In the genomic region with DNA sequence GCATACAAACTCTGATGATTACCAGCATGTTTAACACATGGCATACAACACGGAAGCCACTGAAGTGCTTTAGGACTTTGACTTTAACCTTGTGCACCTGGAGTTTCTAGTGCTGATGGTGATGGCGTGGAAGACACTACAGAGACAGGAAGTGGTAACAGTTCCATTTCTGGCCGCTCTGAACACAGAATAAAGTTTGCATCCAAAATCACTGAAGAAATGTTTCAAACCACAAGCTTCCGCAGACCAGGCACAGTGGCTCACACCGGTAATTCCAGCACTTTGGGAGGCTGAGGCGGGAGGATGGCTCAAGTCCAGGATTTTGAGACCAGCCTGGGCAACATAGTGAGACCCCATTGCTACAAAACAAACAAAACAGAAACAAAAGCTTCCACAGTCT, we compare ENCODE assay signal across 11 cellular contexts. TPM values are rescaled to one million over a fixed set of nuclear protein-coding genes. Genes with fewer than 3 reads are reported as not detected.
DNase-seq lines count a peak whose midpoint lies in the region; ATAC-seq and TF ChIP-seq lines count a peak whose summit lies in the region.
"Had no signal": no experiment of that assay in that cellular context is flagged by ENCODE, and none has a peak within 500 bp of the region (broad histone marks: within the 10 kb centered on the region; RNA-seq: fewer than 3 reads in every experiment).

No MANE protein-coding gene starts in this region.

- WGBS in mesendoderm (ENCODE audit: extremely low coverage, insufficient coverage, low lambda C conversion rate), result no CpG with 5 or more reads among the region's 6 CpGs
- 68 to 82% methylated on average over 4 to 6 of the region's 6 CpGs for WGBS in esophagus squamous epithelium, 2 donors

- TF ChIP-seq POLR2A in esophagus squamous epithelium (IDR thresholded peaks at IDR 0.05), result no peak

- H3K4me1 Mint-ChIP-seq in mesothelial cell of epicardium, result peaks cover 2% of the 10 kb centered on the region

- peak; percentile 71 for ATAC-seq in HG02840 (IDR thresholded peaks at IDR 0.05; ENCODE audit: low FRiP score, unreplicated experiment)
- ATAC-seq: gastroesophageal sphincter had no signal

- no peaks in the 10 kb centered on the region for H3K79me2 ChIP-seq in SU-DHL-6 (ENCODE audit: insufficient read depth, low read length)
- H3K79me2 ChIP-seq in mesendoderm (ENCODE audit: control insufficient read depth, insufficient read depth, low read length), result no peaks in the 10 kb centered on the region

- H3K4ac ChIP-seq in mesendoderm (ENCODE audit: low read depth, low read length), result no peak overlapping the region

- no peaks in the 10 kb centered on the region for H4K20me1 ChIP-seq in SU-DHL-6 (ENCODE audit: low read depth, low read length)

- intact Hi-C loops in esophagus squamous epithelium (cut with DNase I), result no loop called here

- no peak overlapping the region for H3K4me3 Mint-ChIP-seq in mesothelial cell of epicardium

- H3K79me1 ChIP-seq in mesendoderm (ENCODE audit: low read length), result no peaks in the 10 kb centered on the region

- H4K5ac ChIP-seq in mesendoderm (ENCODE audit: low read length), result no peak overlapping the region

- TF ChIP-seq CTCF in SU-DHL-6 (IDR thresholded peaks at IDR 0.05; ENCODE audit: insufficient read depth, low read length, poor library complexity, severe bottlenecking) (no peak), esophagus squamous epithelium (IDR thresholded peaks at IDR 0.05) (no peak), mesothelial cell of epicardium (IDR thresholded peaks at IDR 0.05; ENCODE audit: unreplicated experiment) (no peak)

- H3K27ac ChIP-seq in SU-DHL-6 (ENCODE audit: low read depth, low read length) (peak overlapping the region; percentile 72), mesendoderm (ENCODE audit: low read depth, low read length) (no peak overlapping the region), esophagus squamous epithelium (no peak overlapping the region)
- H3K27ac ChIP-seq: gastroesophageal sphincter, ovary had no signal

- H2AK5ac ChIP-seq in mesendoderm (ENCODE audit: low read length), result no peak overlapping the region

- H3K36me3 ChIP-seq in SU-DHL-6 (ENCODE audit: low read length) (no peaks in the 10 kb centered on the region), mesendoderm (ENCODE audit: control insufficient read depth, insufficient read depth, low read length) (no peaks in the 10 kb centered on the region), esophagus squamous epithelium (no peaks in the 10 kb centered on the region)
- H3K36me3 ChIP-seq: gastroesophageal sphincter, ovary had no signal

- no peak overlapping the region for H2BK5ac ChIP-seq in mesendoderm (ENCODE audit: low read length)

- H3K9ac ChIP-seq in SU-DHL-6 (ENCODE audit: low read length) (peak overlapping the region; percentile 5; the same call in 1 of the 2 replicates), mesendoderm (ENCODE audit: low read length) (no peak overlapping the region)

- no peak overlapping the region for H3K27ac Mint-ChIP-seq in mesothelial cell of epicardium

- no peaks in the 10 kb centered on the region for H3K36me3 Mint-ChIP-seq in mesothelial cell of epicardium

- H3K9me3 Mint-ChIP-seq in mesothelial cell of epicardium, result no peaks in the 10 kb centered on the region

- H2AFZ ChIP-seq in SU-DHL-6 (ENCODE audit: low read depth, low read length, severe bottlenecking), result peak overlapping the region; percentile 36

- peaks cover 10% of the 10 kb centered on the region for H3K27me3 Mint-ChIP-seq in mesothelial cell of epicardium (ENCODE audit: low read depth)

- H3K4me2 ChIP-seq in SU-DHL-6 (ENCODE audit: low read depth, low read length, poor library complexity, severe bottlenecking), result peak overlapping the region; percentile 41
- H3K4me2 ChIP-seq in mesendoderm (ENCODE audit: low read length), result no peak overlapping the region

- no peak overlapping the region for H2BK15ac ChIP-seq in mesendoderm (replicated peaks; ENCODE audit: low read depth)

- no peak overlapping the region for H2BK120ac ChIP-seq in mesendoderm (ENCODE audit: low read depth, low read length)

- no peak overlapping the region for H3K56ac ChIP-seq in mesendoderm (ENCODE audit: low read length)

- no peak overlapping the region for H4K8ac ChIP-seq in mesendoderm (ENCODE audit: low read depth, low read length)

- H3K9me3 ChIP-seq in SU-DHL-6 (ENCODE audit: insufficient read depth, low read length) (no peaks in the 10 kb centered on the region), esophagus squamous epithelium (no peaks in the 10 kb centered on the region)
- H3K9me3 ChIP-seq: Caco-2, gastroesophageal sphincter, ovary had no signal

- no peak overlapping the region for H3K4me3 ChIP-seq in SU-DHL-6 (ENCODE audit: insufficient read depth, low read length, poor library complexity, severe bottlenecking)
- H3K4me3 ChIP-seq in mesendoderm (ENCODE audit: low read length), result no peak overlapping the region
- H3K4me3 ChIP-seq in esophagus squamous epithelium, result no peak overlapping the region
- H3K4me3 ChIP-seq: gastroesophageal sphincter, ovary had no signal

- peak in 4 of 6 experiments; percentile 6 to 74 (median 67) for DNase-seq in stimulated activated naive CD4-positive, alpha-beta T cell (lab: John Stamatoyannopoulos, UW)
- no peak for DNase-seq in stimulated activated naive CD4-positive, alpha-beta T cell treated with Interleukin-2 at 50 U/mL for 16 hours (lab: John Stamatoyannopoulos, UW)
- DNase-seq in mesendoderm, result no peak
- DNase-seq in esophagus squamous epithelium (lab: John Stamatoyannopoulos, UW), result no peak
- no peak for DNase-seq in mesothelial cell of epicardium (ENCODE audit: low spot score in 2 of 2, unreplicated experiment in 2 of 2)
- no peak for DNase-seq in NCI-H2029 treated with DMSO at 0.1 percent for 48 hours (lab: John Stamatoyannopoulos, UW)
- DNase-seq: Caco-2, ovary had no signal

- H3K23ac ChIP-seq in mesendoderm (ENCODE audit: low read length), result no peak overlapping the region

- H3K4me1 ChIP-seq in mesendoderm (ENCODE audit: control insufficient read depth, low read depth, low read length), result no peaks in the 10 kb centered on the region
- H3K4me1 ChIP-seq in esophagus squamous epithelium, result peaks cover 0 to 10% (median 0%) of the 10 kb centered on the region in 3 donors
- H3K4me1 ChIP-seq: Caco-2 had no signal

- peaks cover 14% of the 10 kb centered on the region for H3F3A ChIP-seq in SU-DHL-6 (ENCODE audit: insufficient read depth)

- H3K18ac ChIP-seq in mesendoderm (ENCODE audit: low read length), result no peak overlapping the region

- no peaks in the 10 kb centered on the region for H3K9me2 ChIP-seq in SU-DHL-6 (replicated peaks; ENCODE audit: insufficient read depth, low read length)

- H3K27me3 ChIP-seq in SU-DHL-6 (ENCODE audit: low read length) (no peaks in the 10 kb centered on the region), mesendoderm (ENCODE audit: insufficient read depth, low read length, poor library complexity) (no peaks in the 10 kb centered on the region), esophagus squamous epithelium (peaks cover 0 to 20% (median 0%) of the 10 kb centered on the region in 4 donors)
- H3K27me3 ChIP-seq: gastroesophageal sphincter, ovary had no signal

RNA-seq across cellular contexts. Expression of a gene that starts 40.3 kb away (rescaled TPM):
- 60.0 TPM for polyA plus RNA-seq in mesendoderm (2013, experiment 1 of 2)
- 60.0 TPM for polyA plus RNA-seq in mesendoderm (2013, experiment 2 of 2)
- 10 to 100 TPM; 26.4 to 49.6 (median 39.3) TPM for total RNA-seq in esophagus squamous epithelium
- 37.7 to 40.2 TPM (median 40.2 TPM) in 3 replicates for total RNA-seq in mesothelial cell of epicardium

RNA-seq across cellular contexts. Expression of a gene that starts 49.2 kb away (rescaled TPM):
- 12.9 TPM for polyA plus RNA-seq in mesendoderm (2013, experiment 1 of 2)
- polyA plus RNA-seq in mesendoderm (2013, experiment 2 of 2), result 13.3 TPM
- total RNA-seq in esophagus squamous epithelium, result 1 to 10 TPM in 3 of 4 donors, under 1 TPM in 1; 0.44 to 5.9 (median 4.0) TPM
- total RNA-seq in mesothelial cell of epicardium, result 6.4 to 7.4 TPM (median 7.0 TPM) in 3 replicates

Comparison
In these comparisons a context has a peak if more than half of its experiments do, and no peak if none do; other contexts are left out.
1. DNase-seq: peak in stimulated activated naive CD4-positive, alpha-beta T cell (4 of 6); none in stimulated activated naive CD4-positive, alpha-beta T cell treated with Interleukin-2 at 50 U/mL for 16 hours (single experiment), mesendoderm (single experiment), esophagus squamous epithelium (single experiment), mesothelial cell of epicardium (0 of 2) and NCI-H2029 treated with DMSO at 0.1 percent for 48 hours (single experiment).